In the genomic region with DNA sequence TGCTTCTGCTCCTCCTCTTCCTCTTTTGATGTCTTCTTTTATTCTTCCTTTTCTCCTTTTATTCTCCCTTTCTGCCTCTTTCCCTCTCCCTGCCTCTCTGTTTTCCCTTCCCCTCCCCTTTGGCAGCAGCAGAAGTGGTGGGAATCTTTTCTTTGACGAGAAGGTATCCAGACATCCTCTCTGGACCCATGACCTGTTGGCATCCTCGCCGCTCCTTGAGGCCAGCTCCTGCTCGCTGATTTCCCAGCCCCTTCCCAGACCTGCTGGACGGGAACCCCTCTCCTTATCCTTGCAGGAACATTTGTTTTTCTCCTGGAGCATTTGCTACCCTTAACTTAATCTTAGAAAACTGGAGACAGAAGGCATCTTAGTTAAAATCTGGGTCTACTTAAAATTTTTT, we compare ENCODE assay signal across 17 cellular contexts.
DNase-seq lines count a peak whose midpoint lies in the region; ATAC-seq and TF ChIP-seq lines count a peak whose summit lies in the region.
"Had no signal": no experiment of that assay in that cellular context is flagged by ENCODE, and none has a peak within 500 bp of the region (broad histone marks: within the 10 kb centered on the region; RNA-seq: fewer than 3 reads in every experiment).

No MANE protein-coding gene starts in this region.

- peaks cover 64% of the 10 kb centered on the region for H3K36me3 ChIP-seq in OCI-LY1 (ENCODE audit: insufficient read depth, low read length)
- H3K36me3 ChIP-seq: HAP-1 had no signal

- peaks cover 67% of the 10 kb centered on the region for H3K4me1 ChIP-seq in OCI-LY1 (ENCODE audit: insufficient read depth, low read length, severe bottlenecking)
- H3K4me1 ChIP-seq: HAP-1 had no signal

- H4K20me1 ChIP-seq in OCI-LY1 (ENCODE audit: insufficient read depth, low read length), result no peaks in the 10 kb centered on the region

- no peaks in the 10 kb centered on the region for H3K4me1 Mint-ChIP-seq in osteocyte (ENCODE audit: unreplicated experiment)
- H3K4me1 Mint-ChIP-seq: GM23338 had no signal

- H3K4me2 ChIP-seq in OCI-LY1 (ENCODE audit: low read length), result no peak overlapping the region
- H3K4me2 ChIP-seq: GM23338 had no signal

- in situ Hi-C loops in KBM-7 (cut with MboI; ENCODE audit: low pct_unique_long_range_greater_than_20kb, low sequenced_read_pairs), result no loop called here

- no peak overlapping the region for H2AFZ ChIP-seq in OCI-LY1 (ENCODE audit: low read length)
- H2AFZ ChIP-seq: GM23338 had no signal

- intact Hi-C loops in left cardiac atrium (cut with DNase I), result no loop called here

- H3K27me3 ChIP-seq in OCI-LY1 (ENCODE audit: insufficient read depth, low read length), result no peaks in the 10 kb centered on the region

- H3K4me3 ChIP-seq in OCI-LY1 (ENCODE audit: low read depth, low read length, poor library complexity, severe bottlenecking) (no peak overlapping the region), coronary artery (no peak overlapping the region)
- H3K4me3 ChIP-seq: GM23338, HAP-1 had no signal

- H3K27ac Mint-ChIP-seq in osteocyte (ENCODE audit: unreplicated experiment), result no peak overlapping the region
- H3K27ac Mint-ChIP-seq: CD4-positive, alpha-beta memory T cell; GM23338; HFFc6 had no signal

- H3K27ac ChIP-seq in OCI-LY1 (ENCODE audit: low read depth, low read length, poor library complexity, severe bottlenecking) (peak overlapping the region; percentile 77), coronary artery (no peak overlapping the region)

- H3K79me2 ChIP-seq in OCI-LY1 (ENCODE audit: insufficient read depth, low read length), result no peaks in the 10 kb centered on the region

- DNase-seq in coronary artery (ENCODE audit: low spot score) (peak; percentile 35), islet precursor cell (peak; percentile 22), osteocyte (ENCODE audit: extremely low spot score, unreplicated experiment) (peak; percentile 66), LoVo (ENCODE audit: low spot score) (no peak), KBM-7 (no peak), left cardiac atrium (no peak)
- DNase-seq: C1 segment of cervical spinal cord; Calu3; CD4-positive, alpha-beta memory T cell; DMS53; DMS79 treated with DMSO at 0.1 percent for 48 hours; GF-D8; HFFc6 had no signal

- TF ChIP-seq CTCF in OCI-LY1 (IDR thresholded peaks at IDR 0.05; ENCODE audit: low read length) (no peak), coronary artery (IDR thresholded peaks at IDR 0.05) (no peak), osteocyte (IDR thresholded peaks at IDR 0.05) (no peak)

- no peaks in the 10 kb centered on the region for H3K36me3 Mint-ChIP-seq in osteocyte (ENCODE audit: unreplicated experiment)
- H3K36me3 Mint-ChIP-seq: CD4-positive, alpha-beta memory T cell had no signal

- H3K27me3 Mint-ChIP-seq in osteocyte (ENCODE audit: unreplicated experiment), result no peaks in the 10 kb centered on the region

- H3K9ac ChIP-seq in OCI-LY1 (ENCODE audit: low read length), result no peak overlapping the region

- no peaks in the 10 kb centered on the region for H3K9me3 ChIP-seq in OCI-LY1 (ENCODE audit: low read length)
- H3K9me3 ChIP-seq: HAP-1 had no signal

- ATAC-seq in HG03460 (IDR thresholded peaks at IDR 0.05; ENCODE audit: unreplicated experiment) (no peak), left cardiac atrium (no peak)
- ATAC-seq: GM23338 had no signal

- H3K9me3 Mint-ChIP-seq in osteocyte (ENCODE audit: unreplicated experiment), result no peaks in the 10 kb centered on the region
- H3K9me3 Mint-ChIP-seq: HFFc6 had no signal

- no peaks in the 10 kb centered on the region for H3F3A ChIP-seq in OCI-LY1 (ENCODE audit: insufficient read depth, low read length)

- no peaks in the 10 kb centered on the region for H3K9me2 ChIP-seq in OCI-LY1 (ENCODE audit: low read depth, low read length)

- no peak overlapping the region for H3K4me3 Mint-ChIP-seq in osteocyte (ENCODE audit: unreplicated experiment)
- H3K4me3 Mint-ChIP-seq: CD4-positive, alpha-beta memory T cell; GM23338; HFFc6 had no signal

Comparison
In these comparisons a context has a peak if more than half of its experiments do, and no peak if none do; other contexts are left out.
1. DNase-seq: peak in coronary artery (single experiment), islet precursor cell (single experiment) and osteocyte (single experiment); none in LoVo (single experiment), KBM-7 (single experiment) and left cardiac atrium (single experiment).